Comparison of ENCODE assay signal across 12 cellular contexts in the genomic region with DNA sequence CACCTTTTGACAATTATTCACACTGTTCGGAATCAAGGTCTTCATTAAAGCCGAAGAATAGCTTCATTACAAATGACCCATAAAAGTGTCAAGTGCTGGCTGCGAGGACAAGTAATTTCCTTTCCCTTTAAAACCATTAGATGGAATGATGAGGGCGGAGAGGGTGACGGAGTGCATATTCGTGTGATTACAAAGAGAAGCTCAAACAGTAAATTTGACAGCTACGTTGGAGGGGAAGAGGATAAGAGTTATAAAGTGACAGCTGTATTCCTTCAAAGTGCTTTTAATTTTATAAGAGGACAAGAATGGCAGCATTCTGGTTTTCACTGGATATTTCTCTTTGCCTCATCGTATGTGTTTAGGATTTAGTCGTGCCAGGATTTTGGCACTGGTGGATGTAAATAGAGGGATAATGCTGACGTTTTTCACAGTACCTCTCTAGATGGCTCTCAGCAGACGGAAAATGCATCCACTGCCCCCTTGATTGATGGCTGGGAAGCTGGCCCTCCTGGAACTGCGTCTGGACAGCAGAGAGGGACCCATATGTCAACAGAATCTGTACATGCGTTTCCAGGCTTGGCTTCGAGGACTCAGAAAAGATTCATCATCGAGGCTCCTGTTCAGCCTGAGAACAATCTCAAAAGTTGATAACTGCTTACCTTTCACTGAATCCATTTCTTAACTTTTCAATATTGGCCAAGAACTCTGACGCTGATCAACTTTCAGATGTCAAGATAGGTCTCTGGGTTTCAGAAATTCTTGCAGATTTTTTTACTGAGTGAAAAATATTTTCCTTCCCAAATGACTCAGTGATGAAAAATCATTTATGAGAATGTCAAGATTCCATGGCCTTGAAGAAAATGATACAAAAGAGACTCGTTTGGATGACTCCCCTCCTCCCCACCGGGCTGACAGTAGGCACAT. TPM values are rescaled to one million over a fixed set of nuclear protein-coding genes. Genes with fewer than 3 reads are reported as not detected.
"Had no signal": no experiment of that assay in that cellular context is flagged by ENCODE, and none has a peak within 500 bp of the region (broad histone marks: within the 10 kb centered on the region; RNA-seq: fewer than 3 reads in every experiment).

No MANE protein-coding gene starts in this region.

- H3K9me3 Mint-ChIP-seq: activated T-helper 1 cell treated with anti-CD3 and anti-CD28 coated beads, Interleukin-12 subunit alpha, Interleukin-12 subunit beta, Interleukin-2, Interleukin-4 antibody, amounts not matched to agents 30 ng/mL and 10 ng/mL and 1 ng/mL, durations not matched to agents 14 hours and 24 hours and 36 hours; mesothelial cell of epicardium had no signal

- H3K36me3 Mint-ChIP-seq: mesothelial cell of epicardium had no signal

- H3K4me3 Mint-ChIP-seq: activated CD8-positive, alpha-beta T cell treated with anti-CD3 and anti-CD28 coated beads, Interleukin-2, amount 10 ng/mL, durations not matched to agents 7 days and 5 days; activated T-helper 1 cell treated with anti-CD3 and anti-CD28 coated beads, Interleukin-12 subunit alpha, Interleukin-12 subunit beta, Interleukin-2, Interleukin-4 antibody, amounts not matched to agents 30 ng/mL and 10 ng/mL and 1 ng/mL, durations not matched to agents 14 hours and 24 hours and 36 hours; mesothelial cell of epicardium had no signal

- H3K27ac Mint-ChIP-seq: activated CD8-positive, alpha-beta T cell treated with anti-CD3 and anti-CD28 coated beads, Interleukin-2, amount 10 ng/mL, durations not matched to agents 7 days and 5 days; activated T-helper 1 cell treated with anti-CD3 and anti-CD28 coated beads, Interleukin-12 subunit alpha, Interleukin-12 subunit beta, Interleukin-2, Interleukin-4 antibody, amounts not matched to agents 30 ng/mL and 10 ng/mL and 1 ng/mL, durations not matched to agents 14 hours and 24 hours and 36 hours; mesothelial cell of epicardium had no signal

- DNase-seq: activated CD4-positive, alpha-beta T cell treated with anti-CD3 and anti-CD28 coated beads for 48 hours; activated CD8-positive, alpha-beta memory T cell treated with anti-CD3 and anti-CD28 coated beads, Interleukin-2, amount 50 U/mL, for 48 hours; activated CD8-positive, alpha-beta T cell treated with anti-CD3 and anti-CD28 coated beads, Interleukin-2, amount 10 ng/mL, durations not matched to agents 7 days and 5 days; activated naive CD4-positive, alpha-beta T cell; foreskin keratinocyte; heart right ventricle; kidney; T-helper 1 cell; tibial artery had no signal

- ATAC-seq: activated CD8-positive, alpha-beta T cell treated with anti-CD3 and anti-CD28 coated beads, Interleukin-2, amount 10 ng/mL, durations not matched to agents 7 days and 5 days; foreskin keratinocyte; heart right ventricle had no signal

RNA-seq across cellular contexts. Expression of a gene that starts 50.4 kb away (rescaled TPM):
- total RNA-seq: activated CD8-positive, alpha-beta T cell treated with anti-CD3 and anti-CD28 coated beads, Interleukin-2, amount 10 ng/mL, durations not matched to agents 7 days and 5 days; activated T-helper 1 cell treated with anti-CD3 and anti-CD28 coated beads, Interleukin-12 subunit alpha, Interleukin-12 subunit beta, Interleukin-2, Interleukin-4 antibody, amounts not matched to agents 30 ng/mL and 10 ng/mL and 1 ng/mL, durations not matched to agents 14 hours and 24 hours and 36 hours; liver had no signal
